23 cellular contexts compared by ENCODE assay signal in genomic region chr5:40432836-40433235, GRCh38.
DNase-seq lines count a peak whose midpoint lies in the region; ATAC-seq and TF ChIP-seq lines count a peak whose summit lies in the region.
"Had no signal": no experiment of that assay in that cellular context is flagged by ENCODE, and none has a peak within 500 bp of the region (broad histone marks: within the 10 kb centered on the region; RNA-seq: fewer than 3 reads in every experiment).

No MANE protein-coding gene starts in this region.

- no peaks in the 10 kb centered on the region for H3K9me3 ChIP-seq in WERI-Rb-1 (ENCODE audit: severe bottlenecking)
- H3K9me3 ChIP-seq: Peyer's patch, SJCRH30 had no signal

- no peaks in the 10 kb centered on the region for H3K36me3 ChIP-seq in WERI-Rb-1
- H3K36me3 ChIP-seq: BLaER1 treated with 17β-estradiol and CSF1 and Interleukin-3, amounts not matched to agents 10 nM and 100 nM; Peyer's patch; SJCRH30 had no signal

- no peak for TF ChIP-seq CTCF in WERI-Rb-1 (IDR thresholded peaks at IDR 0.05; ENCODE audit: low read depth, low read length)

- peak overlapping the region; percentile 15 for H3K27ac Mint-ChIP-seq in T-helper 1 cell treated with Interleukin-12 subunit alpha and Interleukin-12 subunit beta and Interleukin-4 antibody, amounts not matched to agents 30 μg/mL and 1 μg/mL, for 36 hours
- H3K27ac Mint-ChIP-seq in activated naive CD8-positive, alpha-beta T cell treated with anti-CD3 and anti-CD28 coated beads, Interleukin-2, amount 50 U/mL, for 24 hours = peak overlapping the region; percentile 25
- no peak overlapping the region for H3K27ac Mint-ChIP-seq in activated naive CD8-positive, alpha-beta T cell treated with anti-CD3 and anti-CD28 coated beads for 36 hours
- H3K27ac Mint-ChIP-seq: CD8-positive, alpha-beta T cell had no signal

- H3K4me3 Mint-ChIP-seq in T-helper 1 cell treated with Interleukin-12 subunit alpha and Interleukin-12 subunit beta and Interleukin-4 antibody, amounts not matched to agents 30 μg/mL and 1 μg/mL, for 36 hours = no peak overlapping the region
- no peak overlapping the region for H3K4me3 Mint-ChIP-seq in activated naive CD8-positive, alpha-beta T cell treated with anti-CD3 and anti-CD28 coated beads, Interleukin-2, amount 50 U/mL, for 24 hours
- H3K4me3 Mint-ChIP-seq in activated naive CD8-positive, alpha-beta T cell treated with anti-CD3 and anti-CD28 coated beads for 36 hours = no peak overlapping the region
- H3K4me3 Mint-ChIP-seq: CD8-positive, alpha-beta T cell had no signal

- H3K4me1 Mint-ChIP-seq in T-helper 1 cell treated with Interleukin-12 subunit alpha and Interleukin-12 subunit beta and Interleukin-4 antibody, amounts not matched to agents 30 μg/mL and 1 μg/mL, for 36 hours (ENCODE audit: low read depth) = peaks cover 66% of the 10 kb centered on the region
- peaks cover 84% of the 10 kb centered on the region for H3K4me1 Mint-ChIP-seq in activated naive CD8-positive, alpha-beta T cell treated with anti-CD3 and anti-CD28 coated beads, Interleukin-2, amount 50 U/mL, for 24 hours
- peaks cover 63% of the 10 kb centered on the region for H3K4me1 Mint-ChIP-seq in activated naive CD8-positive, alpha-beta T cell treated with anti-CD3 and anti-CD28 coated beads for 36 hours

- no peaks in the 10 kb centered on the region for H3K27me3 Mint-ChIP-seq in T-helper 1 cell treated with Interleukin-12 subunit alpha and Interleukin-12 subunit beta and Interleukin-4 antibody, amounts not matched to agents 30 μg/mL and 1 μg/mL, for 36 hours (ENCODE audit: low read depth)
- no peaks in the 10 kb centered on the region for H3K27me3 Mint-ChIP-seq in activated naive CD8-positive, alpha-beta T cell treated with anti-CD3 and anti-CD28 coated beads, Interleukin-2, amount 50 U/mL, for 24 hours
- H3K27me3 Mint-ChIP-seq in activated naive CD8-positive, alpha-beta T cell treated with anti-CD3 and anti-CD28 coated beads for 36 hours = no peaks in the 10 kb centered on the region

- peaks cover 8% of the 10 kb centered on the region for H3K36me3 Mint-ChIP-seq in T-helper 1 cell treated with Interleukin-12 subunit alpha and Interleukin-12 subunit beta and Interleukin-4 antibody, amounts not matched to agents 30 μg/mL and 1 μg/mL, for 36 hours (ENCODE audit: low read depth)
- H3K36me3 Mint-ChIP-seq in activated naive CD8-positive, alpha-beta T cell treated with anti-CD3 and anti-CD28 coated beads, Interleukin-2, amount 50 U/mL, for 24 hours (ENCODE audit: low read depth) = peaks cover 2% of the 10 kb centered on the region
- peaks cover 13% of the 10 kb centered on the region for H3K36me3 Mint-ChIP-seq in activated naive CD8-positive, alpha-beta T cell treated with anti-CD3 and anti-CD28 coated beads for 36 hours
- H3K36me3 Mint-ChIP-seq: CD8-positive, alpha-beta T cell had no signal

- no peak overlapping the region for H3K4me3 ChIP-seq in WERI-Rb-1 (ENCODE audit: low read depth, low read length)
- H3K4me3 ChIP-seq: BLaER1 treated with 17β-estradiol and CSF1 and Interleukin-3, amounts not matched to agents 10 nM and 100 nM; Peyer's patch; SJCRH30 had no signal

- no peak for ATAC-seq in activated naive CD8-positive, alpha-beta T cell treated with anti-CD3 and anti-CD28 coated beads, Interleukin-2, amount 50 U/mL, for 24 hours
- ATAC-seq in HG02885 (IDR thresholded peaks at IDR 0.05; ENCODE audit: poor library complexity, unreplicated experiment) = no peak
- ATAC-seq: CD8-positive, alpha-beta T cell had no signal

- no peaks in the 10 kb centered on the region for H3K27me3 ChIP-seq in WERI-Rb-1 (ENCODE audit: insufficient read depth, low read depth, severe bottlenecking)
- H3K27me3 ChIP-seq: BLaER1 treated with 17β-estradiol and CSF1 and Interleukin-3, amounts not matched to agents 10 nM and 100 nM; Peyer's patch; SJCRH30 had no signal

- no peak overlapping the region for H3K27ac ChIP-seq in WERI-Rb-1
- H3K27ac ChIP-seq: BLaER1 treated with 17β-estradiol and CSF1 and Interleukin-3, amounts not matched to agents 10 nM and 100 nM; KMS-11; Peyer's patch; SJCRH30 had no signal

- H3K9me3 Mint-ChIP-seq in T-helper 1 cell treated with Interleukin-12 subunit alpha and Interleukin-12 subunit beta and Interleukin-4 antibody, amounts not matched to agents 30 μg/mL and 1 μg/mL, for 36 hours = no peaks in the 10 kb centered on the region
- H3K9me3 Mint-ChIP-seq in activated naive CD8-positive, alpha-beta T cell treated with anti-CD3 and anti-CD28 coated beads, Interleukin-2, amount 50 U/mL, for 24 hours = no peaks in the 10 kb centered on the region
- H3K9me3 Mint-ChIP-seq in activated naive CD8-positive, alpha-beta T cell treated with anti-CD3 and anti-CD28 coated beads for 36 hours = peaks cover 5% of the 10 kb centered on the region
- H3K9me3 Mint-ChIP-seq: CD8-positive, alpha-beta T cell had no signal

- DNase-seq in T-helper 1 cell (no peak), iPS-NIHi11 (ENCODE audit: low spot score) (peak; percentile 17), activated gamma-delta T cell treated with Interleukin-2 at 50 U/mL for 16 hours (no peak), WERI-Rb-1 (no peak)
- no peak for DNase-seq in activated naive CD8-positive, alpha-beta T cell treated with anti-CD3 and anti-CD28 coated beads, Interleukin-2, amount 50 U/mL, for 24 hours
- DNase-seq in activated naive CD8-positive, alpha-beta T cell treated with anti-CD3 and anti-CD28 coated beads for 36 hours = no peak
- DNase-seq: Calu3; CD8-positive, alpha-beta T cell; DMS53; EL; GF-D8; IMR-90; NCI-H1105; NCI-H2029 treated with DMSO at 0.1 percent for 48 hours; NCI-H226; NCI-H510A treated with DMSO at 0.1 percent for 48 hours; NCI-H774; Peyer's patch; SJCRH30 had no signal
